In the genomic region with DNA sequence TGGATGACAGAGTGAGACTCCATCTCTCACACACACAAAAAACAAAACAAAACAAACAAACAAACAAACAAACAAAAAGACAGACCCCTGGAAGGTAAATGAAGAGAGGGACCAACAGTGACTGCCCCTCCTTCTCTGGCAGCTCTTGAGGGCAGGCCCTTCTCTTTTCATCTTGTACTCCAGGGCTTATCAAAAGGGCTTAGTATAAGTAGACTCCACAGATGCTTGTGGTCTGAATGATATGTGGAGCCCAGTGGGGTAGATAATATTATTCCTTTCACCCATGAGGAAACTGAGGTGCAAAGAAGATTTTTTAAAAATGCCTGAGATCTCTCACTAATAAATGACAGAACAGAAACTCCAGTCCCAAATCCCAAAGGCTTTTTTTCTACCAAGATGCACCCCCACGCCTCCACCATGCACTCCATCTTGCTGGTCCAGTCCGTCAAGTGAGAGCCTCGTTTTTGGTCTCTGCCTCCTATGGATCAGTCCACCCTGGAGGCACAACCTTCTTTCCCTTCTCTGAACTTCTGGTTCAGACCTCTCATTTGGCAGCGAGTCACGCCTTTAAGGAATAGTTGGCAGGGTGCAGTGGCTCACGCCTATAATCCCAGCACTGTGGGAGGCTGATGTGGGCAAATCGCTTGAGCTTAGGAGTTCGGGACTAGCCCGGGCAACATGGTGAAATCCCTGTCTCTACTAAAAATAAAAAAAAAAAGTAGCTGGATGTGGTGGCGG, we compare ENCODE assay signal across 1 cellular context.
TF ChIP-seq lines count a peak whose summit lies in the region.

No MANE protein-coding gene starts in this region.

TF ChIP-seq in HepG2, 621 proteins besides CTCF, POLR2A, EP300 and RAD21:
- no peak for TF ChIP-seq MED13 (CRISPR knock-in tag; IDR thresholded peaks at IDR 0.05)
